Comparison of ENCODE assay signal across 20 cellular contexts in the genomic region with DNA sequence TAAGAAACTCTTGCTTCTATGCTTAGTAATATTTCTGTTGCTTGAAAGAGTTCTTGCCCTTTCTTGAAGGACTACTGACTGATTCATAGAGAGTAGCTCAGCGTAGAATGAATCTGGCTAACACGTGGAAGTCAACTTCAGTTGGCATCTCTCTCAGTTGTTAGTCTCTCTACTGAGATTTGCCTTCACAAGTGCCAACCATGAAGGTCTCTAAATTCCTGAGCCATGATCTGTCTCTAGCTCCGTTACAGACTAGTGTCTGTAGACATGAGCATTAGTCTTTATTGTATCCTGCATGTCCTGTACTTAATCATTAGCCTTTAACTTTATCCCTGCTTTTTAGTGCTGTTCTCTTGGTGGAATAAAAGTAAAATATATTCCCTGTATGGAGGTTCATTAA. TPM values are rescaled to one million over a fixed set of nuclear protein-coding genes. Genes with fewer than 3 reads are reported as not detected.
DNase-seq lines count a peak whose midpoint lies in the region; ATAC-seq, FAIRE-seq and TF ChIP-seq lines count a peak whose summit lies in the region.
"Had no signal": no experiment of that assay in that cellular context is flagged by ENCODE, and none has a peak within 500 bp of the region (broad histone marks: within the 10 kb centered on the region; RNA-seq: fewer than 3 reads in every experiment).

No MANE protein-coding gene starts in this region.

- H3K4me2 ChIP-seq in A549 = peak overlapping the region; percentile 0; the same call in 1 of the 3 replicates
- H3K4me2 ChIP-seq in mesendoderm (ENCODE audit: low read length) = no peak overlapping the region
- H3K4me2 ChIP-seq: KMS-11, PC-9 had no signal

- FAIRE-seq in A549 (lab: Jason Lieb, UNC) = no peak
- FAIRE-seq: A204.1, GM12892, GM18507, H1 had no signal

- H4K8ac ChIP-seq in mesendoderm (ENCODE audit: low read depth, low read length) = no peak overlapping the region

- H4K5ac ChIP-seq in mesendoderm (ENCODE audit: low read length) = no peak overlapping the region

- no peak overlapping the region for H3K9ac ChIP-seq in mesendoderm (ENCODE audit: low read length)
- H3K9ac ChIP-seq: KMS-11 had no signal

- H3K9me3 ChIP-seq in A549 (no peaks in the 10 kb centered on the region), MG63 (no peaks in the 10 kb centered on the region)
- H3K9me3 ChIP-seq: SJSA1 had no signal

- TF ChIP-seq CTCF in A549 (IDR thresholded peaks at IDR 0.05) (no peak), choroid plexus epithelial cell (conservative IDR thresholded peaks at IDR 0.05; ENCODE audit: low read depth, low read length) (no peak)

- CTCF ChIA-PET in A549 (lab: Yijun Ruan, JAX) = no interaction called here

- H3K79me1 ChIP-seq in mesendoderm (ENCODE audit: low read length) = no peaks in the 10 kb centered on the region

- TF ChIP-seq POLR2A in A549 (IDR thresholded peaks at IDR 0.05; ENCODE audit: low read length) = no peak

- H3K79me2 ChIP-seq in mesendoderm (ENCODE audit: control insufficient read depth, insufficient read depth, low read length) = no peaks in the 10 kb centered on the region

- DNase-seq in A549 (ENCODE audit: low read depth in 1 of 2, low spot score in 1 of 2) (peak in 1 of 2 experiments; percentile 48), MG63 (peak; percentile 39), choroid plexus epithelial cell (ENCODE audit: low read depth) (peak; percentile 8), mesendoderm (peak; percentile 14), cortex of kidney (lab: John Stamatoyannopoulos, UW) (no peak)
- no peak for DNase-seq in activated CD8-positive, alpha-beta memory T cell treated with anti-CD3 and anti-CD28 coated beads, Interleukin-2, amount 50 U/mL, for 48 hours
- DNase-seq: C1 segment of cervical spinal cord; CD8-positive, alpha-beta memory T cell; NCI-H1417 treated with DMSO at 0.1 percent for 48 hours; NCI-H187 treated with DMSO at 0.1 percent for 48 hours; NCI-H2227 treated with DMSO at 0.1 percent for 48 hours; NCI-H524 treated with DMSO at 0.1 percent for 48 hours; PC-9 had no signal

- ATAC-seq in A549 = peak in 1 of 2 experiments; percentile 86; a peak in 4 of 6 replicates
- ATAC-seq in GM21825 (IDR thresholded peaks at IDR 0.05; ENCODE audit: unreplicated experiment) = no peak

- H3K4me3 ChIP-seq in A549 = no peak overlapping the region
- H3K4me3 ChIP-seq in MG63 = no peak overlapping the region
- no peak overlapping the region for H3K4me3 ChIP-seq in choroid plexus epithelial cell (ENCODE audit: low read depth, low read length)
- no peak overlapping the region for H3K4me3 ChIP-seq in mesendoderm (ENCODE audit: low read length)
- H3K4me3 ChIP-seq: PC-9, SJSA1 had no signal

- peak overlapping the region in 1 of 2 experiments; percentile 48; a peak in 3 of 6 replicates for H3K27ac ChIP-seq in A549
- H3K27ac ChIP-seq in mesendoderm (ENCODE audit: low read depth, low read length) = no peak overlapping the region
- H3K27ac ChIP-seq: KMS-11, PC-9, SJSA1 had no signal

- H3K4me1 ChIP-seq in A549 = no peaks in the 10 kb centered on the region
- no peaks in the 10 kb centered on the region for H3K4me1 ChIP-seq in mesendoderm (ENCODE audit: control insufficient read depth, low read depth, low read length)
- H3K4me1 ChIP-seq: SJSA1 had no signal

- no peak overlapping the region for H2AK5ac ChIP-seq in mesendoderm (ENCODE audit: low read length)

- WGBS in A549 (ENCODE audit: missing lambda C conversion rate) = 15% methylated on average over 3 of the region's 3 CpGs
- no CpG with 5 or more reads among the region's 3 CpGs for WGBS in mesendoderm (ENCODE audit: extremely low coverage, insufficient coverage, low lambda C conversion rate)

- no peak for TF ChIP-seq RAD21 in A549 (conservative IDR thresholded peaks at IDR 0.05 in 1 of 2, IDR thresholded peaks at IDR 0.05 in 1 of 2)

- H3K36me3 ChIP-seq in MG63 = no peaks in the 10 kb centered on the region
- no peaks in the 10 kb centered on the region for H3K36me3 ChIP-seq in mesendoderm (ENCODE audit: control insufficient read depth, insufficient read depth, low read length)
- H3K36me3 ChIP-seq: SJSA1 had no signal

- POLR2A ChIA-PET in A549 (lab: Yijun Ruan, JAX) = no interaction called here

- no peak overlapping the region for H2BK15ac ChIP-seq in mesendoderm (replicated peaks; ENCODE audit: low read depth)

- H3K27me3 ChIP-seq in MG63 (no peaks in the 10 kb centered on the region), mesendoderm (ENCODE audit: insufficient read depth, low read length, poor library complexity) (no peaks in the 10 kb centered on the region)
- H3K27me3 ChIP-seq: SJSA1 had no signal

- H2BK5ac ChIP-seq in mesendoderm (ENCODE audit: low read length) = no peak overlapping the region

- no peak overlapping the region for H3K23ac ChIP-seq in mesendoderm (ENCODE audit: low read length)

- H3K4ac ChIP-seq in mesendoderm (ENCODE audit: low read depth, low read length) = no peak overlapping the region

- H3K18ac ChIP-seq in mesendoderm (ENCODE audit: low read length) = no peak overlapping the region

- TF ChIP-seq EP300 in A549 (IDR thresholded peaks at IDR 0.05) = no peak

- no peak overlapping the region for H2BK120ac ChIP-seq in mesendoderm (ENCODE audit: low read depth, low read length)

- no peak overlapping the region for H3K56ac ChIP-seq in mesendoderm (ENCODE audit: low read length)

TF ChIP-seq in A549, 52 proteins besides CTCF, POLR2A, EP300 and RAD21:
- TF ChIP-seq RCOR1 (IDR thresholded peaks at IDR 0.05; ENCODE audit: low read depth, low read length) = no peak
- TF ChIP-seq, protein P1, sequence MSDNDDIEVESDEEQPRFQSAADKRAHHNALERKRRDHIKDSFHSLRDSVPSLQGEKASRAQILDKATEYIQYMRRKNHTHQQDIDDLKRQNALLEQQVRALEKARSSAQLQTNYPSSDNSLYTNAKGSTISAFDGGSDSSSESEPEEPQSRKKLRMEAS (IDR thresholded peaks at IDR 0.05) = peak; percentile 27; the same call in 1 of the 2 replicates

RNA-seq across cellular contexts. Expression of gene ALX1, which starts 19.1 kb away (rescaled TPM):
- polyA plus RNA-seq in A549 (2011; rRNA removed) = 6.0 and 6.4 TPM in 2 replicates
- 3.6 and 4.0 TPM in 2 replicates for polyA plus RNA-seq in A549 (2012; cell fraction: cytosol; rRNA removed)
- polyA plus RNA-seq in A549 (2012; cell fraction: nucleus; rRNA removed) = 2.2 TPM in 2 replicates
- polyA plus RNA-seq in A549 (2017; fragmentation: RNase III; extraction: RNeasy Plus Mini Kit Qiagen cat#74134 plus additional on column Dnase treatment) = 4.4 to 7.1 TPM (median 5.9 TPM) in 3 replicates
- 5.0 and 5.6 TPM in 2 replicates for polyA minus RNA-seq in A549 (2011; rRNA and poly(A)+ RNA removed)
- total RNA-seq in MG63 (2014; rRNA removed; shearing (Covaris generic); ENCODE audit: low replicate concordance) = 1.2 and 4.0 TPM in 2 replicates
- 1.9 TPM for polyA plus RNA-seq in mesendoderm (2013, experiment 1 of 2)
- polyA plus RNA-seq in mesendoderm (2013, experiment 2 of 2) = 1.5 TPM
- total RNA-seq: CD8-positive, alpha-beta memory T cell; PC-9; SJSA1 had no signal
- polyA plus RNA-seq: CD8-positive, alpha-beta memory T cell had no signal

Comparison
In these comparisons a context has a peak if more than half of its experiments do, and no peak if none do; other contexts are left out.
1. DNase-seq: peak in MG63 (single experiment), choroid plexus epithelial cell (single experiment) and mesendoderm (single experiment); none in activated CD8-positive, alpha-beta memory T cell treated with anti-CD3 and anti-CD28 coated beads, Interleukin-2, amount 50 U/mL, for 48 hours (single experiment) and cortex of kidney (single experiment).